9 cellular contexts compared by ENCODE assay signal in genomic region chr5:149775785-149776184, GRCh38. TPM values are rescaled to one million over a fixed set of nuclear protein-coding genes. Genes with fewer than 3 reads are reported as not detected.
A peak's percentile ranks its signal among the peaks of the same experiment; 100 is the strongest.
DNase-seq lines count a peak whose midpoint lies in the region; ATAC-seq and TF ChIP-seq lines count a peak whose summit lies in the region.
"Had no signal": no experiment of that assay in that cellular context is flagged by ENCODE, and none has a peak within 500 bp of the region (broad histone marks: within the 10 kb centered on the region; RNA-seq: fewer than 3 reads in every experiment).

No MANE protein-coding gene starts in this region.

- H3K9me2 ChIP-seq in GM23338 (ENCODE audit: insufficient read depth) = no peaks in the 10 kb centered on the region

- peaks cover 21% of the 10 kb centered on the region for H3K4me1 Mint-ChIP-seq in Caco-2 (ENCODE audit: low read depth, unreplicated experiment)
- peaks cover 56% of the 10 kb centered on the region for H3K4me1 Mint-ChIP-seq in GM23338
- H3K4me1 Mint-ChIP-seq in activated B cell treated with CpG ODN at 0.5 μM for 24 hours = peaks cover 52% of the 10 kb centered on the region

- H3K9me3 Mint-ChIP-seq in Caco-2 (ENCODE audit: unreplicated experiment) (no peaks in the 10 kb centered on the region), GM23338 (peaks cover 3% of the 10 kb centered on the region), activated B cell treated with CpG ODN at 0.5 μM for 24 hours (peaks cover 4% of the 10 kb centered on the region)

- TF ChIP-seq CTCF in Caco-2 (IDR thresholded peaks at IDR 0.05; ENCODE audit: insufficient read depth in 1 of 2, low read depth in 1 of 2, low read length in 1 of 2, severe bottlenecking in 1 of 2, unreplicated experiment in 1 of 2) = peak; percentile 14 to 30
- peak; percentile 72 to 77 for TF ChIP-seq CTCF in GM23338 (conservative IDR thresholded peaks at IDR 0.05; ENCODE audit: low read depth in 2 of 2)
- no peak for TF ChIP-seq CTCF in activated B cell treated with CpG ODN at 0.5 μM for 24 hours (IDR thresholded peaks at IDR 0.05)
- no peak for TF ChIP-seq CTCF in thyroid gland (IDR thresholded peaks at IDR 0.05)

- H3K4me3 Mint-ChIP-seq in Caco-2 (ENCODE audit: unreplicated experiment) (no peak overlapping the region), GM23338 (no peak overlapping the region; the same call in 2 of the 3 replicates), activated B cell treated with CpG ODN at 0.5 μM for 24 hours (no peak overlapping the region)

- H3K4me2 ChIP-seq in GM23338 = no peak overlapping the region

- H3K27ac ChIP-seq in GM23338 (ENCODE audit: low read depth) (no peak overlapping the region), thyroid gland (no peak overlapping the region)

- intact Hi-C loops in Caco-2 (cut with micrococcal nuclease; ENCODE audit: unreplicated experiment) = loop anchor here (5.0 kb wide), 1 partner anchor 118 kb away; no protein-coding TSS in a partner anchor
- intact Hi-C loops in activated B cell treated with CpG ODN at 0.5 μM for 24 hours (cut with micrococcal nuclease) = loop anchor here (1.0 to 5.0 kb wide), 2 partner anchors 52 to 108 kb away; no protein-coding TSS in a partner anchor
- intact Hi-C loops in thyroid gland (cut with DNase I) = no loop called here

- no peak for TF ChIP-seq POLR2A in thyroid gland (IDR thresholded peaks at IDR 0.05)

- H3K27me3 Mint-ChIP-seq in Caco-2 (ENCODE audit: insufficient read depth, unreplicated experiment) = no peaks in the 10 kb centered on the region
- H3K27me3 Mint-ChIP-seq in GM23338 (ENCODE audit: insufficient read depth, low read depth, poor library complexity) = peaks cover 15% of the 10 kb centered on the region
- no peaks in the 10 kb centered on the region for H3K27me3 Mint-ChIP-seq in activated B cell treated with CpG ODN at 0.5 μM for 24 hours

- no peaks in the 10 kb centered on the region; the same call in 1 of the 2 replicates for H3K36me3 ChIP-seq in Caco-2 (ENCODE audit: control insufficient read depth, insufficient read depth, low read length)
- no peaks in the 10 kb centered on the region for H3K36me3 ChIP-seq in GM23338 (ENCODE audit: insufficient read depth)
- no peaks in the 10 kb centered on the region for H3K36me3 ChIP-seq in thyroid gland

- H3K9me3 ChIP-seq in Caco-2 (no peaks in the 10 kb centered on the region; the same call in 1 of the 2 replicates), thyroid gland (no peaks in the 10 kb centered on the region)

- H3F3A ChIP-seq in GM23338 (replicated peaks; ENCODE audit: low read depth) = no peaks in the 10 kb centered on the region

- ATAC-seq in GM23338 (peak; percentile 7; the same call in 1 of the 3 replicates), activated B cell treated with CpG ODN at 0.5 μM for 24 hours (ENCODE audit: low read depth) (peak; percentile 29), HG03469 (IDR thresholded peaks at IDR 0.05; ENCODE audit: unreplicated experiment) (no peak)

- H2AFZ ChIP-seq in GM23338 = no peak overlapping the region

- H3K4me3 ChIP-seq in Caco-2 (ENCODE audit: low read depth, low read length) (no peak overlapping the region), GM23338 (no peak overlapping the region), thyroid gland (replicated peaks in 1 of 3) (no peak overlapping the region)

- POLR2A ChIA-PET in Caco-2 (lab: Charles Lee) = no interaction called here
- POLR2A ChIA-PET in activated B cell treated with CpG ODN at 0.5 μM for 24 hours (lab: Charles Lee) = interaction anchor here (1.0 kb wide), 2 partner anchors 44 to 46 kb away, joined by 3 to 5 read pairs; partner anchors contain the start of gene PPARGC1B

- CTCF ChIA-PET in Caco-2 (lab: Charles Lee) (interaction anchor here (0.6 to 1.0 kb wide), 4 partner anchors 58 to 311 kb away, joined by 3 to 5 read pairs (median 4); partner anchors contain the start of gene CSF1R), activated B cell treated with CpG ODN at 0.5 μM for 24 hours (lab: Charles Lee) (interaction anchor here (1.2 to 2.7 kb wide), 3 partner anchors 44 to 139 kb away, joined by 4 to 15 read pairs (median 4); no protein-coding TSS in a partner anchor)

- H3K27ac Mint-ChIP-seq in Caco-2 (ENCODE audit: unreplicated experiment) = no peak overlapping the region
- no peak overlapping the region for H3K27ac Mint-ChIP-seq in GM23338
- H3K27ac Mint-ChIP-seq in activated B cell treated with CpG ODN at 0.5 μM for 24 hours = no peak overlapping the region

- DNase-seq in Caco-2 (peak in 1 of 2 experiments; percentile 21), GM23338 (ENCODE audit: low spot score) (peak; percentile 73), activated B cell treated with CpG ODN at 0.5 μM for 24 hours (no peak), lung microvascular endothelial cell (ENCODE audit: low read depth in 2 of 2) (peak; percentile 6 to 44), DMS153 (lab: John Stamatoyannopoulos, UW) (no peak), ecto neural progenitor cell (ENCODE audit: low spot score) (no peak), thyroid gland (no peak)
- DNase-seq: activated CD4-positive, CD25-positive, alpha-beta regulatory T cell treated with anti-CD3 and anti-CD28 coated beads, Interleukin-2, amount 50 U/mL, for 72 hours had no signal

- H3K4me1 ChIP-seq in Caco-2 = peaks cover 9% of the 10 kb centered on the region; the same call in 1 of the 2 replicates
- peaks cover 16% of the 10 kb centered on the region for H3K4me1 ChIP-seq in GM23338 (ENCODE audit: insufficient read depth)
- H3K4me1 ChIP-seq in thyroid gland = no peaks in the 10 kb centered on the region

- peaks cover 33% of the 10 kb centered on the region for H3K79me2 ChIP-seq in GM23338 (replicated peaks; ENCODE audit: insufficient read depth)

- H4K20me1 ChIP-seq in GM23338 (replicated peaks; ENCODE audit: insufficient read depth) = no peaks in the 10 kb centered on the region; the same call in 1 of the 2 replicates

- H3K27me3 ChIP-seq in Caco-2 (replicated peaks; ENCODE audit: control insufficient read depth, insufficient read depth, low read length) = no peaks in the 10 kb centered on the region
- H3K27me3 ChIP-seq in GM23338 (ENCODE audit: insufficient read depth) = no peaks in the 10 kb centered on the region
- H3K27me3 ChIP-seq in thyroid gland = no peaks in the 10 kb centered on the region

- H3K36me3 Mint-ChIP-seq in Caco-2 (ENCODE audit: insufficient read depth, unreplicated experiment) (peaks cover 13% of the 10 kb centered on the region), GM23338 (ENCODE audit: low read depth) (peaks cover 15% of the 10 kb centered on the region), activated B cell treated with CpG ODN at 0.5 μM for 24 hours (ENCODE audit: low read depth) (peaks cover 2% of the 10 kb centered on the region)

- no TSS peak for BruUV-seq in Caco-2 (replicated peaks; lab: Mats Ljungman, UMichigan)

RNA-seq across cellular contexts. Expression of gene PPARGC1B, which starts 45.7 kb away (rescaled TPM):
- total RNA-seq in Caco-2 (2022) (7.7 and 8.0 TPM in 2 replicates), activated B cell treated with CpG ODN at 0.5 μM for 24 hours (3.7 and 6.4 TPM in 2 replicates), lung microvascular endothelial cell (1.1 and 2.0 TPM in 2 replicates), thyroid gland (1 to 10 TPM in 1 of 4 donors, under 1 TPM in 3; 0.63 to 1.3 (median 0.89) TPM)
- 10.6 and 11.4 TPM in 2 replicates for total RNA-seq in GM23338 (2014; rRNA removed; shearing (Covaris generic))
- 9.7 and 11.2 TPM in 2 replicates for polyA plus RNA-seq in GM23338 (2016; fragmentation: Nextera tagmentation; extraction: Ambion mirVana)

Comparison
In these comparisons a context has a peak if more than half of its experiments do, and no peak if none do; other contexts are left out.
1. DNase-seq: peak in GM23338 (single experiment) and lung microvascular endothelial cell (2 of 2); none in activated B cell treated with CpG ODN at 0.5 μM for 24 hours (single experiment), DMS153 (single experiment), ecto neural progenitor cell (single experiment) and thyroid gland (0 of 2).
2. CTCF ChIP-seq: peak in Caco-2 (2 of 2) and GM23338 (2 of 2); none in activated B cell treated with CpG ODN at 0.5 μM for 24 hours (single experiment) and thyroid gland (0 of 6).